Comparison of ENCODE assay signal across 26 cellular contexts in the genomic region with DNA sequence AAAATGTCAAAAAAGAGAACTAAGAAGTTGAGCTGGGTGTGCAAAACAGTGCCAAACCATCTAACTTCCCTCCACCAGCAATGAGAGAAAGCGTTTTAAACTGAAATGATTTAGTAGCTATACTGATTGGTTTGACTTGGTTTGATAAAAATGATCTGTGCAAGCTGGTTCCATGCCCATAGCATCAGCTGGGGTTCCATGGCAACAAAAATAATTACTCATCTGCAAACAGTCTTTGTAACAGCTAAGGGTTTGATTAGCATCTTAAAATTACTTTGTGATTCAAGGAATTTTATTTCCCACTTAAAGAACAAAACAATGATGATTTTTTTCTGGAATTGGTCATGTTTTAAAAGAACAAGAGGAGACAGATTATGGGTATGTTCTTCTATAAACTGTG.
"Had no signal": no experiment of that assay in that cellular context is flagged by ENCODE, and none has a peak within 500 bp of the region (broad histone marks: within the 10 kb centered on the region; RNA-seq: fewer than 3 reads in every experiment).

No MANE protein-coding gene starts in this region.

- H3K9me3 ChIP-seq: adrenal gland, body of pancreas, pancreas, psoas muscle, sigmoid colon, thoracic aorta, vagina had no signal

- H3K27me3 ChIP-seq: adrenal gland, body of pancreas, dorsolateral prefrontal cortex, pancreas, sigmoid colon, vagina had no signal

- H3K4me1 ChIP-seq: adrenal gland, body of pancreas, pancreas, psoas muscle, vagina had no signal

- H3K27ac ChIP-seq: adrenal gland, body of pancreas, coronary artery, dorsolateral prefrontal cortex, pancreas, psoas muscle, sigmoid colon, thoracic aorta, vagina had no signal

- H3K4me3 ChIP-seq: adrenal gland, body of pancreas, coronary artery, dorsolateral prefrontal cortex, pancreas, psoas muscle, sigmoid colon, thoracic aorta, vagina had no signal

- DNase-seq: activated CD4-positive, alpha-beta T cell treated with anti-CD3 and anti-CD28 coated beads for 36 hours; activated CD4-positive, CD25-positive, alpha-beta regulatory T cell; activated CD8-positive, alpha-beta T cell treated with anti-CD3 and anti-CD28 coated beads, Interleukin-2, amount 10 ng/mL, durations not matched to agents 7 days and 5 days; activated effector memory CD4-positive, alpha-beta T cell treated with Interleukin-2 at 50 U/mL for 16 hours; activated naive CD4-positive, alpha-beta T cell treated with Interleukin-2 at 50 U/mL for 16 hours; activated naive CD8-positive, alpha-beta T cell treated with anti-CD3 and anti-CD28 coated beads for 36 hours; activated T-cell treated with anti-CD3 and anti-CD28 coated beads for 4 hours; adrenal gland; aorta; body of pancreas; dorsolateral prefrontal cortex; effector memory CD4-positive, alpha-beta T cell; head of caudate nucleus; hypothalamus; immature natural killer cell; naive B cell; nucleus accumbens; pancreas; psoas muscle; sigmoid colon; small intestine; stimulated activated CD4-positive, alpha-beta T cell treated with anti-CD3 and anti-CD28 coated beads, Interleukin-4, amount 100 ng/mL, for 24 hours; trophoblast cell had no signal

- H3K36me3 ChIP-seq: adrenal gland, pancreas, sigmoid colon, thoracic aorta, vagina had no signal
